In the genomic region with DNA sequence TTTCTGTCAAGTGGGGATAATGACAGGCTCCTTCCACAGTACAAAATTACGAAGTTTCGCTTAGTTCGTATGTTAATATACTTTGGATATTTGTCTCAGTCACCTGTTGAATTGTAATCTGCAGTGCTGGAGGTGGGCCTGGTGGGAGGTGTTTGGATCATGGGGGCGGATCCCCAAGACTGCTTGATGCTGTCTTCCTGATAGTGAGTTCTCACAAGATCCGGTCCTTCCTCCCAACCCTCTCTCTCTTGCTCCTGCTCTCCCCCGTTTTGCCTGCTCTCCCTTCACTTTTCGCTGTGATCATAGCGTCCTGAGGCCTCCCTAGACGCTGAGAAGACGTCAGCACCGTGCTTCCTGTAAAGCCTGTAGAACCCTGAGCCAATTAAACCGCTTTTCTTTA, we compare ENCODE assay signal across 18 cellular contexts.
DNase-seq lines count a peak whose midpoint lies in the region; ATAC-seq and TF ChIP-seq lines count a peak whose summit lies in the region.
"Had no signal": no experiment of that assay in that cellular context is flagged by ENCODE, and none has a peak within 500 bp of the region (broad histone marks: within the 10 kb centered on the region; RNA-seq: fewer than 3 reads in every experiment).

No MANE protein-coding gene starts in this region.

- H3K9me3 ChIP-seq in endodermal cell (ENCODE audit: control insufficient read depth, low read length): no peaks in the 10 kb centered on the region
- H3K9me3 ChIP-seq: BE2C; BLaER1 treated with 17β-estradiol and CSF1 and Interleukin-3, amounts not matched to agents 10 nM and 100 nM; HAP-1 had no signal

- no peaks in the 10 kb centered on the region for H3F3A ChIP-seq in GM23338 (replicated peaks; ENCODE audit: low read depth)

- peak overlapping the region; percentile 53; the same call in 1 of the 2 replicates for H2AFZ ChIP-seq in GM23338
- H2AFZ ChIP-seq: GM23248 had no signal

- no peak overlapping the region for H3K4ac ChIP-seq in mesendoderm (ENCODE audit: low read depth, low read length)

- H2BK120ac ChIP-seq in mesendoderm (ENCODE audit: low read depth, low read length): no peak overlapping the region

- H3K9ac ChIP-seq in endodermal cell (ENCODE audit: extremely low read depth, low read length, poor library complexity, severe bottlenecking): no peak overlapping the region
- no peak overlapping the region for H3K9ac ChIP-seq in mesendoderm (ENCODE audit: low read length)
- H3K9ac ChIP-seq: BLaER1 treated with 17β-estradiol and CSF1 and Interleukin-3, amounts not matched to agents 10 nM and 100 nM; GM23248 had no signal

- no peak for TF ChIP-seq CTCF in GM23338 (conservative IDR thresholded peaks at IDR 0.05; ENCODE audit: low read depth in 2 of 2)
- no peak for TF ChIP-seq CTCF in endodermal cell (conservative IDR thresholded peaks at IDR 0.05)

- H4K8ac ChIP-seq in mesendoderm (ENCODE audit: low read depth, low read length): no peak overlapping the region

- H3K4me3 Mint-ChIP-seq in GM23338: no peak overlapping the region
- H3K4me3 Mint-ChIP-seq in endodermal cell: no peak overlapping the region
- H3K4me3 Mint-ChIP-seq: CD14-positive monocyte; CD4-positive, alpha-beta T cell; CD8-positive, alpha-beta memory T cell; HFFc6 had no signal

- H3K79me1 ChIP-seq in mesendoderm (ENCODE audit: low read length): no peaks in the 10 kb centered on the region

- no peak overlapping the region for H3K23ac ChIP-seq in mesendoderm (ENCODE audit: low read length)

- H3K79me2 ChIP-seq in GM23338 (replicated peaks; ENCODE audit: insufficient read depth): no peaks in the 10 kb centered on the region
- H3K79me2 ChIP-seq in mesendoderm (ENCODE audit: control insufficient read depth, insufficient read depth, low read length): no peaks in the 10 kb centered on the region

- no peaks in the 10 kb centered on the region for H4K20me1 ChIP-seq in GM23338 (replicated peaks; ENCODE audit: insufficient read depth)
- H4K20me1 ChIP-seq: BLaER1 treated with 17β-estradiol and CSF1 and Interleukin-3, amounts not matched to agents 10 nM and 100 nM had no signal

- no peak overlapping the region for H3K56ac ChIP-seq in mesendoderm (ENCODE audit: low read length)

- peak; percentile 70 for ATAC-seq in GM23338
- no peak for ATAC-seq in GM21723 (IDR thresholded peaks at IDR 0.05; ENCODE audit: unreplicated experiment)
- ATAC-seq in HG02885 (IDR thresholded peaks at IDR 0.05; ENCODE audit: poor library complexity, unreplicated experiment): no peak

- in situ Hi-C loops in G401 (cut with HindIII; ENCODE audit: low sequenced_read_pairs): no loop called here

- H3K27me3 Mint-ChIP-seq in GM23338 (ENCODE audit: insufficient read depth, low read depth, poor library complexity): peaks cover 3% of the 10 kb centered on the region
- H3K27me3 Mint-ChIP-seq in endodermal cell (ENCODE audit: insufficient read depth): peaks cover under 1% of the 10 kb centered on the region

- 89% methylated on average over 9 to 11 of the region's 12 CpGs for WGBS in endodermal cell (ENCODE audit: insufficient coverage in 1 of 2, insufficient read length in 1 of 2), 2 experiments
- no CpG with 5 or more reads among the region's 12 CpGs for WGBS in mesendoderm (ENCODE audit: extremely low coverage, insufficient coverage, low lambda C conversion rate)

- H3K36me3 ChIP-seq in GM23338 (ENCODE audit: insufficient read depth): no peaks in the 10 kb centered on the region
- H3K36me3 ChIP-seq in endodermal cell (ENCODE audit: control insufficient read depth, insufficient read depth, low read length): no peaks in the 10 kb centered on the region
- H3K36me3 ChIP-seq in mesendoderm (ENCODE audit: control insufficient read depth, insufficient read depth, low read length): no peaks in the 10 kb centered on the region
- H3K36me3 ChIP-seq: BE2C; BLaER1 treated with 17β-estradiol and CSF1 and Interleukin-3, amounts not matched to agents 10 nM and 100 nM; HAP-1 had no signal

- H3K27ac ChIP-seq in GM23338 (ENCODE audit: low read depth): no peak overlapping the region
- H3K27ac ChIP-seq in endodermal cell (ENCODE audit: low read depth, low read length): no peak overlapping the region
- H3K27ac ChIP-seq in mesendoderm (ENCODE audit: low read depth, low read length): no peak overlapping the region
- H3K27ac ChIP-seq: 22Rv1; BLaER1 treated with 17β-estradiol and CSF1 and Interleukin-3, amounts not matched to agents 10 nM and 100 nM; GM23248 had no signal

- H3K4me1 Mint-ChIP-seq in GM23338 (peaks cover 35% of the 10 kb centered on the region), endodermal cell (peaks cover 14% of the 10 kb centered on the region)
- H3K4me1 Mint-ChIP-seq: CD14-positive monocyte; CD8-positive, alpha-beta memory T cell had no signal

- H3K4me1 ChIP-seq in GM23338 (ENCODE audit: insufficient read depth) (peaks cover 13% of the 10 kb centered on the region), endodermal cell (ENCODE audit: control insufficient read depth, insufficient read depth, low read length) (no peaks in the 10 kb centered on the region), mesendoderm (ENCODE audit: control insufficient read depth, low read depth, low read length) (no peaks in the 10 kb centered on the region)
- H3K4me1 ChIP-seq: BE2C; BLaER1 treated with 17β-estradiol and CSF1 and Interleukin-3, amounts not matched to agents 10 nM and 100 nM; HAP-1 had no signal

- H3K27me3 ChIP-seq in GM23338 (ENCODE audit: insufficient read depth) (no peaks in the 10 kb centered on the region), endodermal cell (ENCODE audit: control insufficient read depth, insufficient read depth, low read length, poor library complexity, severe bottlenecking) (no peaks in the 10 kb centered on the region), mesendoderm (ENCODE audit: insufficient read depth, low read length, poor library complexity) (no peaks in the 10 kb centered on the region)
- H3K27me3 ChIP-seq: BE2C; BLaER1 treated with 17β-estradiol and CSF1 and Interleukin-3, amounts not matched to agents 10 nM and 100 nM had no signal

- no peak overlapping the region for H2AK5ac ChIP-seq in mesendoderm (ENCODE audit: low read length)

- H3K18ac ChIP-seq in mesendoderm (ENCODE audit: low read length): no peak overlapping the region

- H3K9me3 Mint-ChIP-seq in GM23338 (no peaks in the 10 kb centered on the region), endodermal cell (no peaks in the 10 kb centered on the region)
- H3K9me3 Mint-ChIP-seq: CD4-positive, alpha-beta T cell had no signal

- no peak overlapping the region for H3K4me3 ChIP-seq in GM23338
- H3K4me3 ChIP-seq in endodermal cell (ENCODE audit: low read length): no peak overlapping the region
- H3K4me3 ChIP-seq in mesendoderm (ENCODE audit: low read length): no peak overlapping the region
- H3K4me3 ChIP-seq: BLaER1 treated with 17β-estradiol and CSF1 and Interleukin-3, amounts not matched to agents 10 nM and 100 nM; GM23248; HAP-1 had no signal

- peak; percentile 26 for DNase-seq in GM23338 (ENCODE audit: low spot score)
- DNase-seq in endodermal cell: peak; percentile 50
- DNase-seq in mesendoderm: peak; percentile 7
- no peak for DNase-seq in G401 (ENCODE audit: low spot score)
- DNase-seq: AML-193; BE2C; CD4-positive, alpha-beta T cell; CD8-positive, alpha-beta memory T cell; DMS53; DMS79 treated with DMSO at 0.1 percent for 48 hours; GM23248; HFFc6 had no signal

- H3K4me2 ChIP-seq in GM23338 (no peak overlapping the region), mesendoderm (ENCODE audit: low read length) (no peak overlapping the region)
- H3K4me2 ChIP-seq: BLaER1 treated with 17β-estradiol and CSF1 and Interleukin-3, amounts not matched to agents 10 nM and 100 nM had no signal

- H3K9me2 ChIP-seq in GM23338 (ENCODE audit: insufficient read depth): no peaks in the 10 kb centered on the region

- no peak overlapping the region for H2BK5ac ChIP-seq in mesendoderm (ENCODE audit: low read length)

- no peak overlapping the region for H2BK15ac ChIP-seq in mesendoderm (replicated peaks; ENCODE audit: low read depth)

- H3K27ac Mint-ChIP-seq in GM23338 (no peak overlapping the region), endodermal cell (no peak overlapping the region)
- H3K27ac Mint-ChIP-seq: CD14-positive monocyte; CD4-positive, alpha-beta T cell; CD8-positive, alpha-beta memory T cell; HFFc6 had no signal

- no peak overlapping the region for H4K5ac ChIP-seq in mesendoderm (ENCODE audit: low read length)

- H3K36me3 Mint-ChIP-seq in GM23338 (ENCODE audit: low read depth) (no peaks in the 10 kb centered on the region), endodermal cell (ENCODE audit: low read depth) (no peaks in the 10 kb centered on the region)
- H3K36me3 Mint-ChIP-seq: CD14-positive monocyte; CD8-positive, alpha-beta memory T cell had no signal

TF ChIP-seq in GM23338, 12 proteins besides CTCF, POLR2A, EP300 and RAD21:
- no peak for TF ChIP-seq STAT1 (IDR thresholded peaks at IDR 0.05; ENCODE audit: unreplicated experiment)
- no peak for TF ChIP-seq EZH2 (IDR thresholded peaks at IDR 0.05; ENCODE audit: low read depth, unreplicated experiment)
